ENCODE assay signal across 12 cellular contexts in genomic region chr2:18473241-18473841, GRCh38.
A peak's percentile ranks its signal among the peaks of the same experiment; 100 is the strongest.
DNase-seq lines count a peak whose midpoint lies in the region; TF ChIP-seq lines count a peak whose summit lies in the region.
"Had no signal": no experiment of that assay in that cellular context is flagged by ENCODE, and none has a peak within 500 bp of the region (broad histone marks: within the 10 kb centered on the region; RNA-seq: fewer than 3 reads in every experiment).

No MANE protein-coding gene starts in this region.

- POLR2A ChIA-PET in activated CD4-positive, alpha-beta memory T cell treated with anti-CD3 and anti-CD28 coated beads for 36 hours (lab: Charles Lee) = no interaction called here

- H3K9me3 ChIP-seq in MG63 (no peaks in the 10 kb centered on the region), endodermal cell (ENCODE audit: control insufficient read depth, low read length) (no peaks in the 10 kb centered on the region)
- H3K9me3 ChIP-seq: tibial nerve had no signal

- H3K4me1 Mint-ChIP-seq in nephron (peaks cover 41% of the 10 kb centered on the region), endodermal cell (no peaks in the 10 kb centered on the region)
- no peaks in the 10 kb centered on the region for H3K4me1 Mint-ChIP-seq in activated CD4-positive, alpha-beta memory T cell treated with anti-CD3 and anti-CD28 coated beads for 36 hours (ENCODE audit: low read depth)
- H3K4me1 Mint-ChIP-seq: CD8-positive, alpha-beta memory T cell had no signal

- H3K27ac ChIP-seq in endodermal cell (ENCODE audit: low read depth, low read length) = no peak overlapping the region

- H3K36me3 Mint-ChIP-seq in nephron (ENCODE audit: low read depth) (no peaks in the 10 kb centered on the region), endodermal cell (ENCODE audit: low read depth) (no peaks in the 10 kb centered on the region)
- H3K36me3 Mint-ChIP-seq in activated CD4-positive, alpha-beta memory T cell treated with anti-CD3 and anti-CD28 coated beads for 36 hours = no peaks in the 10 kb centered on the region
- H3K36me3 Mint-ChIP-seq: CD8-positive, alpha-beta memory T cell had no signal

- H3K4me3 Mint-ChIP-seq in nephron (no peak overlapping the region), endodermal cell (no peak overlapping the region)
- no peak overlapping the region for H3K4me3 Mint-ChIP-seq in activated CD4-positive, alpha-beta memory T cell treated with anti-CD3 and anti-CD28 coated beads for 36 hours
- H3K4me3 Mint-ChIP-seq: CD8-positive, alpha-beta memory T cell had no signal

- H3K27me3 Mint-ChIP-seq in nephron (ENCODE audit: low read depth) (peaks cover 7% of the 10 kb centered on the region), endodermal cell (ENCODE audit: insufficient read depth) (peaks cover 5% of the 10 kb centered on the region)
- H3K27me3 Mint-ChIP-seq in activated CD4-positive, alpha-beta memory T cell treated with anti-CD3 and anti-CD28 coated beads for 36 hours = peaks cover 8% of the 10 kb centered on the region

- H3K27ac Mint-ChIP-seq in nephron (peak overlapping the region; percentile 53 to 76 (median 69)), endodermal cell (no peak overlapping the region)
- H3K27ac Mint-ChIP-seq in activated CD4-positive, alpha-beta memory T cell treated with anti-CD3 and anti-CD28 coated beads for 36 hours = no peak overlapping the region
- H3K27ac Mint-ChIP-seq: CD8-positive, alpha-beta memory T cell had no signal

- 77 to 82% methylated on average over 4 to 6 of the region's 6 CpGs for WGBS in endodermal cell (ENCODE audit: insufficient coverage in 1 of 2, insufficient read length in 1 of 2), 2 experiments

- DNase-seq in AG08395 (ENCODE audit: low spot score) (peak; percentile 85), MG63 (peak; percentile 80), epithelial cell of esophagus (ENCODE audit: low read depth) (peak; percentile 45), endodermal cell (no peak), GM19240 (ENCODE audit: insufficient read length, low spot score) (no peak), NCI-H524 treated with DMSO at 0.1 percent for 48 hours (lab: John Stamatoyannopoulos, UW) (no peak)
- no peak for DNase-seq in activated CD4-positive, alpha-beta memory T cell treated with anti-CD3 and anti-CD28 coated beads for 36 hours
- DNase-seq: activated CD4-positive, alpha-beta T cell treated with anti-CD3 and anti-CD28 coated beads, Interleukin-2, amount 50 U/mL, for 1 hour; CD8-positive, alpha-beta memory T cell; small intestine had no signal

- H3K4me1 ChIP-seq in endodermal cell (ENCODE audit: control insufficient read depth, insufficient read depth, low read length) = no peaks in the 10 kb centered on the region

- H3K36me3 ChIP-seq in MG63 = no peaks in the 10 kb centered on the region
- H3K36me3 ChIP-seq in endodermal cell (ENCODE audit: control insufficient read depth, insufficient read depth, low read length) = no peaks in the 10 kb centered on the region
- H3K36me3 ChIP-seq: tibial nerve had no signal

- no peak overlapping the region for H3K4me3 ChIP-seq in MG63
- H3K4me3 ChIP-seq in epithelial cell of esophagus (ENCODE audit: low read length) = no peak overlapping the region
- H3K4me3 ChIP-seq in endodermal cell (ENCODE audit: low read length) = no peak overlapping the region
- H3K4me3 ChIP-seq: tibial nerve had no signal

- H3K9ac ChIP-seq in endodermal cell (ENCODE audit: extremely low read depth, low read length, poor library complexity, severe bottlenecking) = no peak overlapping the region

- H3K27me3 ChIP-seq in MG63 = no peaks in the 10 kb centered on the region
- no peaks in the 10 kb centered on the region for H3K27me3 ChIP-seq in endodermal cell (ENCODE audit: control insufficient read depth, insufficient read depth, low read length, poor library complexity, severe bottlenecking)
- H3K27me3 ChIP-seq: tibial nerve had no signal

- CTCF ChIA-PET in activated CD4-positive, alpha-beta memory T cell treated with anti-CD3 and anti-CD28 coated beads for 36 hours (lab: Charles Lee) = no interaction called here

- no peak for TF ChIP-seq CTCF in epithelial cell of esophagus (IDR thresholded peaks at IDR 0.05; ENCODE audit: insufficient read depth, low read depth, low read length, missing control alignments)
- no peak for TF ChIP-seq CTCF in nephron (IDR thresholded peaks at IDR 0.05; ENCODE audit: unreplicated experiment in 3 of 3)
- TF ChIP-seq CTCF in endodermal cell (conservative IDR thresholded peaks at IDR 0.05) = no peak

- H3K9me3 Mint-ChIP-seq in nephron (peaks cover 2% of the 10 kb centered on the region), endodermal cell (no peaks in the 10 kb centered on the region)
- no peaks in the 10 kb centered on the region for H3K9me3 Mint-ChIP-seq in activated CD4-positive, alpha-beta memory T cell treated with anti-CD3 and anti-CD28 coated beads for 36 hours
- H3K9me3 Mint-ChIP-seq: CD8-positive, alpha-beta memory T cell had no signal

- intact Hi-C loops in activated CD4-positive, alpha-beta memory T cell treated with anti-CD3 and anti-CD28 coated beads for 36 hours (cut with micrococcal nuclease) = no loop called here

Comparison
In these comparisons a context has a peak if more than half of its experiments do, and no peak if none do; other contexts are left out.
1. DNase-seq: peak in AG08395 (single experiment), MG63 (single experiment) and epithelial cell of esophagus (single experiment); none in endodermal cell (single experiment), GM19240 (single experiment), NCI-H524 treated with DMSO at 0.1 percent for 48 hours (single experiment) and activated CD4-positive, alpha-beta memory T cell treated with anti-CD3 and anti-CD28 coated beads for 36 hours (single experiment).
2. H3K27ac Mint-ChIP-seq: peak in nephron (3 of 3); none in endodermal cell (single experiment) and activated CD4-positive, alpha-beta memory T cell treated with anti-CD3 and anti-CD28 coated beads for 36 hours (single experiment).